In genomic region chr6:101434601-101435000, GRCh38 we compare ENCODE assay signal across 7 cellular contexts. TPM values are rescaled to one million over a fixed set of nuclear protein-coding genes. Genes with fewer than 3 reads are reported as not detected.
"Had no signal": no experiment of that assay in that cellular context is flagged by ENCODE, and none has a peak within 500 bp of the region (broad histone marks: within the 10 kb centered on the region; RNA-seq: fewer than 3 reads in every experiment).

No MANE protein-coding gene starts in this region.

- H2AFZ ChIP-seq: GM23248 had no signal

- H3K9me3 Mint-ChIP-seq: H9 had no signal

- H3K27ac ChIP-seq: GM23248 had no signal

- DNase-seq: GM23248, H9, HCEC 1CT, KG1 had no signal

- ATAC-seq: HepG2, K562 had no signal

- H3K4me3 Mint-ChIP-seq: H9 had no signal

- H3K9ac ChIP-seq: GM23248 had no signal

- H3K4me3 ChIP-seq: GM23248, K562 had no signal

RNA-seq across cellular contexts. Expression of gene GRIK2, which starts 41.1 kb away (rescaled TPM):
- total RNA-seq: HepG2, HT1080, K562 had no signal
- polyA plus RNA-seq: HepG2, K562 had no signal
